Comparison of ENCODE assay signal across 12 cellular contexts in the genomic region with DNA sequence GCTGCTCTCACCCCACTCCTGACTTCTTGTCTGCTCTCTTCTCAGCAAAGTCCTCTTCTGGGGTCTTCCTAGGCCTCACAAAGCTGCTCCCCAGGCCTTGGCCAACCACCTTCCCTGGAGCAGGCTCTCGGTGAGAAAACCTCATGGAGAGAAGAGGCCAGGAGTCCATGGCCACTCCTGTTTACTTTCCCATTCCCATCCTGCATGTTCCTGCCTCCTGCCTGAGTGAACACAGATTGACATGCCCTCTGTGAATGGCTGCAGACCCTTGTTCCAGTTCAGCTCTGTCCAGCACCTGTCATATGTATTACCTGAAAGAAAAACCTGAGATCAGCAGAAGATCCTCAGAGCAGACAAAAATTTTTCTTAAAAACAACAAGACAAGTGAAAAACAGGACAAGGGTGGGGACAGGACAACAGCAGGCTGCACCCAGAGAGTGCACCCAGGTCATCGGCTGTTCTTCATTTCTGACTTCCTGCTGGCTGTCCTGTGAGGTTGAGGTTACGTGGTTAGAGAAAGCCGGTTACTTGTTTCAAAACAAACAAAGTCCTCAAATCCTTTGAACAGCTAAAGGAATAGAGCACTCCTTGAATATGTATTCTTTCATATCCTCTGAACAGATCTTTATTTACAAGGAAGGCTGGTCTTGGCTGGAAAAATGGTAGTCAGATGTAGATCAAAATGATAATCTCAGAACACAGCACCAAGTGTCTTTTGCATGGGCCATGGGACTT. TPM values are rescaled to one million over a fixed set of nuclear protein-coding genes. Genes with fewer than 3 reads are reported as not detected.
A peak's percentile ranks its signal among the peaks of the same experiment; 100 is the strongest.
DNase-seq lines count a peak whose midpoint lies in the region; ATAC-seq lines count a peak whose summit lies in the region.
"Had no signal": no experiment of that assay in that cellular context is flagged by ENCODE, and none has a peak within 500 bp of the region (broad histone marks: within the 10 kb centered on the region; RNA-seq: fewer than 3 reads in every experiment).

No MANE protein-coding gene starts in this region.

- H3K27ac Mint-ChIP-seq in effector memory CD8-positive, alpha-beta T cell: peak overlapping the region; percentile 84 to 92

- H3K27me3 Mint-ChIP-seq in effector memory CD8-positive, alpha-beta T cell: peaks cover 0 to 12% of the 10 kb centered on the region in 2 donors

- H3K36me3 Mint-ChIP-seq in effector memory CD8-positive, alpha-beta T cell (ENCODE audit: insufficient read depth): no peaks in the 10 kb centered on the region

- H3K9me3 Mint-ChIP-seq in effector memory CD8-positive, alpha-beta T cell: no peaks in the 10 kb centered on the region

- ATAC-seq in GM19035 (IDR thresholded peaks at IDR 0.05; ENCODE audit: unreplicated experiment) (peak; percentile 67), GM21367 (IDR thresholded peaks at IDR 0.05; ENCODE audit: unreplicated experiment) (no peak)
- peak; percentile 97 for ATAC-seq in effector memory CD8-positive, alpha-beta T cell (replicated peaks)

- DNase-seq in A172 (ENCODE audit: low spot score): peak; percentile 22
- DNase-seq in RPMI8226: peak; percentile 46
- peak; percentile 11 to 30 (median 27) for DNase-seq in effector memory CD8-positive, alpha-beta T cell
- no peak for DNase-seq in NOMO-1 treated with DMSO at 0.1 percent for 48 hours (lab: John Stamatoyannopoulos, UW; ENCODE audit: unreplicated experiment)
- DNase-seq in hypothalamus (lab: John Stamatoyannopoulos, UW): no peak
- DNase-seq in globus pallidus (ENCODE audit: low spot score): no peak
- DNase-seq: stimulated activated CD4-positive, alpha-beta T cell treated with anti-CD3 and anti-CD28 coated beads, Interleukin-1b, Interleukin-23, amount 100 ng/mL, for 48 hours; trophoblast cell had no signal

- H3K4me3 Mint-ChIP-seq in effector memory CD8-positive, alpha-beta T cell: peak overlapping the region; percentile 60 to 62

- H3K4me1 Mint-ChIP-seq in effector memory CD8-positive, alpha-beta T cell (ENCODE audit: low read depth in 2 of 2): peaks cover 31 to 35% of the 10 kb centered on the region in 2 donors

RNA-seq across cellular contexts. Expression of a gene that starts 34.0 kb away (rescaled TPM):
- total RNA-seq in A172 (2014; rRNA removed; shearing (Covaris generic)): 128 and 363 TPM in 2 replicates

RNA-seq across cellular contexts. Expression of a gene that starts 54.0 kb away (rescaled TPM):
- total RNA-seq in A172 (2014; rRNA removed; shearing (Covaris generic)): not detected in 2 replicates
- total RNA-seq: mononuclear cell, SJSA1 had no signal

Comparison
In these comparisons a context has a peak if more than half of its experiments do, and no peak if none do; other contexts are left out.
1. DNase-seq: peak in A172 (single experiment), RPMI8226 (single experiment) and effector memory CD8-positive, alpha-beta T cell (3 of 3); none in NOMO-1 treated with DMSO at 0.1 percent for 48 hours (single experiment), hypothalamus (0 of 51) and globus pallidus (single experiment).